8 cellular contexts compared by ENCODE assay signal in genomic region chr13:77325371-77325941, GRCh38. TPM values are rescaled to one million over a fixed set of nuclear protein-coding genes. Genes with fewer than 3 reads are reported as not detected.
DNase-seq lines count a peak whose midpoint lies in the region; ATAC-seq and TF ChIP-seq lines count a peak whose summit lies in the region.

No MANE protein-coding gene starts in this region.

- no peaks in the 10 kb centered on the region for H3K9me3 ChIP-seq in OCI-LY3 (ENCODE audit: insufficient read depth, low read length)
- no peaks in the 10 kb centered on the region for H3K9me3 ChIP-seq in duodenal mucosa (ENCODE audit: control insufficient read depth in 1 of 2, low read length in 2 of 2)
- no peaks in the 10 kb centered on the region for H3K9me3 ChIP-seq in naive thymus-derived CD4-positive, alpha-beta T cell (ENCODE audit: control insufficient read depth in 2 of 3, low read length in 3 of 3)

- no peak overlapping the region for H2AFZ ChIP-seq in OCI-LY3 (ENCODE audit: low read depth, low read length)

- H3K27ac ChIP-seq in OCI-LY3 (ENCODE audit: low read length) (peak overlapping the region; percentile 65), duodenal mucosa (ENCODE audit: low read depth, low read length) (no peak overlapping the region)
- peak overlapping the region; percentile 86 for H3K27ac ChIP-seq in naive thymus-derived CD4-positive, alpha-beta T cell (ENCODE audit: low read depth, low read length)

- H3K27ac Mint-ChIP-seq in naive thymus-derived CD4-positive, alpha-beta T cell: peak overlapping the region; percentile 91 to 99 (median 96)

- peaks cover 0 to 15% (median 0%) of the 10 kb centered on the region in 5 donors for H3K36me3 Mint-ChIP-seq in naive thymus-derived CD4-positive, alpha-beta T cell

- peak overlapping the region; percentile 88 for H3K4me2 ChIP-seq in OCI-LY3 (ENCODE audit: low read length)

- H3K79me2 ChIP-seq in OCI-LY3 (ENCODE audit: low read length): peaks cover 64% of the 10 kb centered on the region

- no peak for ATAC-seq in naive thymus-derived CD4-positive, alpha-beta T cell

- peaks cover 0 to 7% (median 0%) of the 10 kb centered on the region in 11 donors for H3K9me3 Mint-ChIP-seq in naive thymus-derived CD4-positive, alpha-beta T cell

- POLR2A ChIA-PET in naive thymus-derived CD4-positive, alpha-beta T cell (lab: Charles Lee): interaction anchor here (0.6 to 3.0 kb wide), 13 partner anchors 8 to 371 kb away, joined by 3 to 21 read pairs (median 4); partner anchors contain the start of genes FBXL3 and SLAIN1

- peaks cover 51% of the 10 kb centered on the region for H3K4me1 ChIP-seq in OCI-LY3 (ENCODE audit: low read length)
- peaks cover 37 to 44% of the 10 kb centered on the region in 2 donors for H3K4me1 ChIP-seq in duodenal mucosa (ENCODE audit: control insufficient read depth in 1 of 2, insufficient read depth in 2 of 2, low read length in 2 of 2)
- peaks cover 48 to 53% of the 10 kb centered on the region in 2 donors for H3K4me1 ChIP-seq in naive thymus-derived CD4-positive, alpha-beta T cell (ENCODE audit: control insufficient read depth in 2 of 2, insufficient read depth in 2 of 2, low read length in 2 of 2)

- H3K4me1 Mint-ChIP-seq in naive thymus-derived CD4-positive, alpha-beta T cell: peaks cover 46 to 83% (median 78%) of the 10 kb centered on the region in 7 donors

- H3K36me3 ChIP-seq in OCI-LY3 (replicated peaks; ENCODE audit: low read depth, low read length) (no peaks in the 10 kb centered on the region), duodenal mucosa (ENCODE audit: control insufficient read depth in 1 of 2, insufficient read depth in 2 of 2, low read length in 2 of 2) (no peaks in the 10 kb centered on the region)
- H3K36me3 ChIP-seq in naive thymus-derived CD4-positive, alpha-beta T cell (ENCODE audit: control insufficient read depth in 2 of 3, insufficient read depth in 3 of 3, low read length in 3 of 3): peaks cover 0 to 10% (median 0%) of the 10 kb centered on the region in 3 experiments

- H3K4me3 ChIP-seq in OCI-LY3 (ENCODE audit: low read length) (peak overlapping the region; percentile 83), duodenal mucosa (ENCODE audit: low read depth in 1 of 2, low read length in 2 of 2) (peak overlapping the region; percentile 83 to 97)
- H3K4me3 ChIP-seq in naive thymus-derived CD4-positive, alpha-beta T cell (ENCODE audit: low read length): peak overlapping the region; percentile 77

- CTCF ChIA-PET in naive thymus-derived CD4-positive, alpha-beta T cell (lab: Charles Lee): interaction anchor here (0.6 to 2.7 kb wide), 8 partner anchors 13 to 153 kb away, joined by 3 to 13 read pairs (median 3); no protein-coding TSS in a partner anchor

- H3K4me3 Mint-ChIP-seq in naive thymus-derived CD4-positive, alpha-beta T cell: peak overlapping the region; percentile 88 to 100 (median 98)

- H4K20me1 ChIP-seq in OCI-LY3 (ENCODE audit: insufficient read depth, low read length): peaks cover 48% of the 10 kb centered on the region

- DNase-seq in NOMO-1 treated with DMSO at 0.1 percent for 48 hours (lab: John Stamatoyannopoulos, UW; ENCODE audit: unreplicated experiment) (peak; percentile 33), NOMO-1 (lab: John Stamatoyannopoulos, UW; ENCODE audit: unreplicated experiment in 2 of 2) (no peak), AG08395 (ENCODE audit: low spot score) (no peak), NCI-H2196 (lab: John Stamatoyannopoulos, UW; ENCODE audit: unreplicated experiment) (no peak), NCI-H2107 treated with DMSO at 0.1 percent for 48 hours (lab: John Stamatoyannopoulos, UW; ENCODE audit: unreplicated experiment) (no peak)
- DNase-seq in naive thymus-derived CD4-positive, alpha-beta T cell: peak in 7 of 9 donors; percentile 37 to 59 (median 51)

- H3K27me3 ChIP-seq in OCI-LY3 (ENCODE audit: low read depth, low read length) (no peaks in the 10 kb centered on the region), duodenal mucosa (ENCODE audit: control insufficient read depth in 1 of 2, insufficient read depth in 2 of 2, low read length in 2 of 2) (no peaks in the 10 kb centered on the region)
- H3K27me3 ChIP-seq in naive thymus-derived CD4-positive, alpha-beta T cell (ENCODE audit: control insufficient read depth in 2 of 2, insufficient read depth in 2 of 2, low read length in 2 of 2): no peaks in the 10 kb centered on the region

- no peak for TF ChIP-seq CTCF in OCI-LY3 (IDR thresholded peaks at IDR 0.05; ENCODE audit: low read depth, low read length)

- H3K9ac ChIP-seq in OCI-LY3 (ENCODE audit: low read length) (peak overlapping the region; percentile 87), duodenal mucosa (ENCODE audit: low read depth in 1 of 2, low read length in 2 of 2) (peak overlapping the region; percentile 61 to 80)

- peaks cover 0 to 2% (median 0%) of the 10 kb centered on the region in 5 donors for H3K27me3 Mint-ChIP-seq in naive thymus-derived CD4-positive, alpha-beta T cell

- intact Hi-C loops in naive thymus-derived CD4-positive, alpha-beta T cell (cut with micrococcal nuclease): loop anchor here (1.0 to 10.0 kb wide), 12 partner anchors 15 to 1998 kb away; partner anchors contain the start of genes CLN5 (in 1 of the 2), COMMD6 (in 1 of the 2), LMO7 (in 1 of the 2) and UCHL3 (in 1 of the 2)

RNA-seq across cellular contexts. Expression of gene MYCBP2, which starts 1.4 kb away (rescaled TPM):
- 100 to 1,000 TPM; 135 to 216 (median 176) TPM for total RNA-seq in naive thymus-derived CD4-positive, alpha-beta T cell
- polyA plus RNA-seq in naive thymus-derived CD4-positive, alpha-beta T cell: 10 to 100 TPM; 38.8 to 57.3 TPM

Comparison
In these comparisons a context has a peak if more than half of its experiments do, and no peak if none do; other contexts are left out.
1. DNase-seq: peak in NOMO-1 treated with DMSO at 0.1 percent for 48 hours (single experiment) and naive thymus-derived CD4-positive, alpha-beta T cell (7 of 9); none in NOMO-1 (0 of 2), AG08395 (single experiment), NCI-H2196 (single experiment) and NCI-H2107 treated with DMSO at 0.1 percent for 48 hours (single experiment).
2. Peak in every context shown above with its lines, with median percentiles within 50 percentile points of each other: H3K4me3 ChIP-seq.